9 cellular contexts compared by ENCODE assay signal in the genomic region with DNA sequence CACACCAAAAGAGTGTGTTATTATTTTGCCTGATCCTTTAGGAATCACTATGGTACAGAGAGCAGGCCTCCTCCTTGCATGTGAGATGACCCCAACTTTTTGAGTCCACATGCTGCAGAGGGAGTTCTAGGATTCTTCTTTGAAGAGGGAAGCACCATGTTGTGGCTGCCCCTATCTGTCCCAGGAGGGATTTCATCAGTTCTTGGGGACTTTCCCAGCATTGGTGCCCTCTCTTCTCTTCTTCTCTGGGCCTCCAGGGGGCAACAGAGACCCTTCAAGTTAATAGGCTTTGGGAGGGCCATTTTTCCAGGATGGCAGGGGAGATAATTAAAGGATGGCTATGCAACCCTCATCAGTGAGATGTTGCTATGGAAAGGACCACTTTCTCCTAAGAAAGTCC. TPM values are rescaled to one million over a fixed set of nuclear protein-coding genes. Genes with fewer than 3 reads are reported as not detected.
A peak's percentile ranks its signal among the peaks of the same experiment; 100 is the strongest.
DNase-seq lines count a peak whose midpoint lies in the region; ATAC-seq, FAIRE-seq and TF ChIP-seq lines count a peak whose summit lies in the region.
"Had no signal": no experiment of that assay in that cellular context is flagged by ENCODE, and none has a peak within 500 bp of the region (broad histone marks: within the 10 kb centered on the region; RNA-seq: fewer than 3 reads in every experiment).

No MANE protein-coding gene starts in this region.

- H2BK120ac ChIP-seq in H9 (ENCODE audit: low read depth, low read length, poor library complexity, severe bottlenecking) = no peak overlapping the region

- H3K4me2 ChIP-seq in A549 (no peak overlapping the region), H9 (ENCODE audit: insufficient read depth, insufficient read length, low read length) (no peak overlapping the region), MM.1S (ENCODE audit: low read depth, low read length) (no peak overlapping the region)

- FAIRE-seq in A549 (lab: Jason Lieb, UNC) (no peak), urothelium cell line (lab: Jason Lieb, UNC) (no peak)

- H2BK5ac ChIP-seq in H9 (ENCODE audit: insufficient read length, low read length) = no peak overlapping the region

- H3T11ph ChIP-seq in H9 (ENCODE audit: low read length) = no peak overlapping the region

- H3K9ac ChIP-seq in H9 (ENCODE audit: extremely low read depth, insufficient read length, low read length) = no peak overlapping the region
- no peak overlapping the region for H3K9ac ChIP-seq in MM.1S (ENCODE audit: low read length)

- TF ChIP-seq CTCF in A549 (IDR thresholded peaks at IDR 0.05) = peak; percentile 14; the same call in 1 of the 3 replicates
- TF ChIP-seq CTCF in GM12864 (IDR thresholded peaks at IDR 0.05; ENCODE audit: low read depth, low read length, missing control alignments) = peak; percentile 61
- peak; percentile 79 for TF ChIP-seq CTCF in H9 (conservative IDR thresholded peaks at IDR 0.05)
- TF ChIP-seq CTCF in MM.1S (IDR thresholded peaks at IDR 0.05; ENCODE audit: low read length) = peak; percentile 52

- CTCF ChIA-PET in A549 (lab: Yijun Ruan, JAX) = interaction anchor here (1.0 kb wide), 1 partner anchor 11 kb away, joined by 4 read pairs; no protein-coding TSS in a partner anchor

- H3K4me1 Mint-ChIP-seq in H9 = peaks cover 0 to 2% of the 10 kb centered on the region in 2 experiments; a peak in 1 of 4 replicates

- peak overlapping the region; percentile 70 for H2AFZ ChIP-seq in H9 (ENCODE audit: low read length)
- no peak overlapping the region for H2AFZ ChIP-seq in MM.1S (ENCODE audit: low read length)

- H3K27ac ChIP-seq in A549 = no peak overlapping the region
- no peak overlapping the region for H3K27ac ChIP-seq in H9 (ENCODE audit: insufficient read length, low read depth, low read length)
- H3K27ac ChIP-seq in MM.1S (ENCODE audit: low read length) = no peak overlapping the region
- no peak overlapping the region for H3K27ac ChIP-seq in effector memory CD4-positive, alpha-beta T cell (ENCODE audit: insufficient read depth, low read length, poor library complexity, severe bottlenecking)

- no peak overlapping the region for H2BK15ac ChIP-seq in H9 (ENCODE audit: low read depth, low read length)

- no peak overlapping the region for H3K18ac ChIP-seq in H9 (ENCODE audit: insufficient read length, low read depth, low read length)

- H3K27me3 ChIP-seq in H9 (ENCODE audit: insufficient read depth, low read length) = no peaks in the 10 kb centered on the region
- H3K27me3 ChIP-seq in MM.1S (replicated peaks; ENCODE audit: insufficient read depth, low read length) = no peaks in the 10 kb centered on the region
- H3K27me3 ChIP-seq in effector memory CD4-positive, alpha-beta T cell (replicated peaks; ENCODE audit: control insufficient read depth, insufficient read depth, low read length, poor library complexity, severe bottlenecking) = peaks cover 4% of the 10 kb centered on the region

- no peak overlapping the region for H2BK20ac ChIP-seq in H9 (ENCODE audit: low read depth, low read length, poor library complexity, severe bottlenecking)

- H2BK12ac ChIP-seq in H9 (ENCODE audit: insufficient read length, low read depth, low read length) = no peak overlapping the region

- H2AK5ac ChIP-seq in H9 (ENCODE audit: insufficient read length, low read length) = no peak overlapping the region

- DNase-seq in A549 (ENCODE audit: low read depth in 1 of 2, low spot score in 1 of 2) (peak; percentile 21 to 47), GM12864 (ENCODE audit: low read depth) (no peak), H9 (peak; percentile 73), MM.1S (peak; percentile 26), ecto neural progenitor cell (ENCODE audit: low spot score) (peak; percentile 50), urothelium cell line (ENCODE audit: low spot score) (peak; percentile 43), T1000 (lab: John Stamatoyannopoulos, UW) (no peak)
- DNase-seq in effector memory CD4-positive, alpha-beta T cell = no peak

- H3K36me3 Mint-ChIP-seq in H9 (ENCODE audit: insufficient read depth in 1 of 3, low read depth in 3 of 3) = no peaks in the 10 kb centered on the region

- no peak overlapping the region for H3K4ac ChIP-seq in H9 (ENCODE audit: low read depth, low read length)

- TF ChIP-seq RAD21 in A549 (conservative IDR thresholded peaks at IDR 0.05 in 1 of 2, IDR thresholded peaks at IDR 0.05 in 1 of 2) = no peak; a peak in 1 of 5 replicates

- H3K9me2 ChIP-seq in MM.1S (replicated peaks; ENCODE audit: insufficient read depth, low read length) = no peaks in the 10 kb centered on the region

- H3K4me1 ChIP-seq in A549 = no peaks in the 10 kb centered on the region
- H3K4me1 ChIP-seq in H9 (ENCODE audit: insufficient read depth, low read length) = no peaks in the 10 kb centered on the region
- H3K4me1 ChIP-seq in MM.1S (ENCODE audit: low read length) = no peaks in the 10 kb centered on the region
- H3K4me1 ChIP-seq in effector memory CD4-positive, alpha-beta T cell (ENCODE audit: control insufficient read depth, insufficient read depth, low read length, poor library complexity, severe bottlenecking) = no peaks in the 10 kb centered on the region

- H3K79me2 ChIP-seq in H9 (ENCODE audit: insufficient read depth, low read length) (no peaks in the 10 kb centered on the region), MM.1S (ENCODE audit: low read length) (no peaks in the 10 kb centered on the region)

- H3K79me1 ChIP-seq in H9 (ENCODE audit: insufficient read depth, low read depth, low read length, poor library complexity, severe bottlenecking) = no peaks in the 10 kb centered on the region

- no peak overlapping the region for H4K91ac ChIP-seq in H9 (ENCODE audit: insufficient read length, low read depth, low read length)

- H3K27ac Mint-ChIP-seq in H9 = no peak overlapping the region

- no peak overlapping the region for H3K23ac ChIP-seq in H9 (ENCODE audit: insufficient read length, low read depth, low read length)

- H3F3A ChIP-seq in MM.1S (ENCODE audit: insufficient read depth, low read length) = no peaks in the 10 kb centered on the region

- peak; percentile 64 to 92; a peak in 5 of 6 replicates for ATAC-seq in A549

- TF ChIP-seq POLR2A in A549 (IDR thresholded peaks at IDR 0.05; ENCODE audit: low read length) = no peak

- no peak overlapping the region for H3K4me3 ChIP-seq in A549
- no peak overlapping the region for H3K4me3 ChIP-seq in GM12864 (ENCODE audit: low read depth, low read length)
- H3K4me3 ChIP-seq in MM.1S (ENCODE audit: low read length) = no peak overlapping the region
- no peak overlapping the region for H3K4me3 ChIP-seq in effector memory CD4-positive, alpha-beta T cell (ENCODE audit: insufficient read depth, low read depth, low read length, poor library complexity, severe bottlenecking)

- H3K9me3 Mint-ChIP-seq in H9 = no peaks in the 10 kb centered on the region

- no peaks in the 10 kb centered on the region for H3K27me3 Mint-ChIP-seq in H9 (ENCODE audit: low read depth)

- no peaks in the 10 kb centered on the region for H3K23me2 ChIP-seq in H9 (ENCODE audit: insufficient read length, low read depth, low read length, poor library complexity, severe bottlenecking)

- no peak overlapping the region for H3K14ac ChIP-seq in H9 (ENCODE audit: insufficient read depth, low read length)

- POLR2A ChIA-PET in A549 (lab: Yijun Ruan, JAX) = no interaction called here

- H4K20me1 ChIP-seq in H9 (ENCODE audit: control insufficient read depth, insufficient read depth, insufficient read length) (no peaks in the 10 kb centered on the region), MM.1S (ENCODE audit: insufficient read depth, low read length) (no peaks in the 10 kb centered on the region)

- no peak for TF ChIP-seq EP300 in A549 (IDR thresholded peaks at IDR 0.05)

- H4K8ac ChIP-seq in H9 (replicated peaks; ENCODE audit: insufficient read length, low read depth, low read length) = no peak overlapping the region

- H3K36me3 ChIP-seq in MM.1S (replicated peaks; ENCODE audit: insufficient read depth, low read length) = no peaks in the 10 kb centered on the region
- H3K36me3 ChIP-seq in effector memory CD4-positive, alpha-beta T cell (ENCODE audit: control insufficient read depth, insufficient read depth, low read length) = no peaks in the 10 kb centered on the region

- H4K5ac ChIP-seq in H9 (ENCODE audit: insufficient read length, low read depth, low read length) = no peak overlapping the region

- no peak overlapping the region for H3K4me3 Mint-ChIP-seq in H9

- H3K9me3 ChIP-seq in A549 = no peaks in the 10 kb centered on the region
- H3K9me3 ChIP-seq in H9 (ENCODE audit: control insufficient read depth, low read depth, low read length) = no peaks in the 10 kb centered on the region
- no peaks in the 10 kb centered on the region for H3K9me3 ChIP-seq in MM.1S (replicated peaks; ENCODE audit: insufficient read depth, low read length)
- H3K9me3 ChIP-seq in effector memory CD4-positive, alpha-beta T cell (ENCODE audit: control insufficient read depth, low read length) = no peaks in the 10 kb centered on the region

- H3K56ac ChIP-seq in H9 (ENCODE audit: insufficient read length, low read depth, low read length) = no peak overlapping the region

TF ChIP-seq in A549, 52 proteins besides CTCF, POLR2A, EP300 and RAD21 (continues in another document):
- no peak for TF ChIP-seq HOXA7 (CRISPR knock-in tag; IDR thresholded peaks at IDR 0.05)
- TF ChIP-seq ZNF302 (CRISPR knock-in tag; IDR thresholded peaks at IDR 0.05) = no peak
- TF ChIP-seq FOXS1 (CRISPR knock-in tag; IDR thresholded peaks at IDR 0.05) = no peak

RNA-seq across cellular contexts. Expression of a gene that starts 3.6 kb away (rescaled TPM):
- 0.12 and 0.42 TPM in 2 replicates for polyA plus RNA-seq in A549 (2011; rRNA removed)
- not detected in 2 replicates for polyA plus RNA-seq in A549 (2012; cell fraction: cytosol; rRNA removed)
- polyA plus RNA-seq in A549 (2012; cell fraction: nucleus; rRNA removed) = not detected in 2 replicates
- polyA plus RNA-seq in A549 (2017; fragmentation: RNase III; extraction: RNeasy Plus Mini Kit Qiagen cat#74134 plus additional on column Dnase treatment) = 0.06 TPM in 1 of 3 replicates, not detected in the others
- 0.17 TPM in 1 of 2 replicates, not detected in the other for polyA minus RNA-seq in A549 (2011; rRNA and poly(A)+ RNA removed)
- not detected in 2 replicates for total RNA-seq in H9 (2021)

RNA-seq across cellular contexts. Expression of a gene that starts 14.0 kb away (rescaled TPM):
- 1.5 and 2.0 TPM in 2 replicates for polyA plus RNA-seq in A549 (2011; rRNA removed)
- 0.03 and 0.04 TPM in 2 replicates for polyA plus RNA-seq in A549 (2012; cell fraction: cytosol; rRNA removed)
- polyA plus RNA-seq in A549 (2012; cell fraction: nucleus; rRNA removed) = 0.05 TPM in 2 replicates
- 0.13 to 0.17 TPM (median 0.13 TPM) in 3 replicates for polyA plus RNA-seq in A549 (2017; fragmentation: RNase III; extraction: RNeasy Plus Mini Kit Qiagen cat#74134 plus additional on column Dnase treatment)
- 0.44 and 0.95 TPM in 2 replicates for polyA minus RNA-seq in A549 (2011; rRNA and poly(A)+ RNA removed)
- 0.20 TPM in 1 of 2 replicates, not detected in the other for total RNA-seq in H9 (2021)

RNA-seq across cellular contexts. Expression of a gene that starts 49.0 kb away (rescaled TPM):
- polyA plus RNA-seq in A549 (2011; rRNA removed) (0.04 TPM in 1 of 2 replicates, not detected in the other), A549 (2017; fragmentation: RNase III; extraction: RNeasy Plus Mini Kit Qiagen cat#74134 plus additional on column Dnase treatment) (not detected in 3 replicates)
- polyA plus RNA-seq in A549 (2012; cell fraction: cytosol; rRNA removed) = not detected in 2 replicates
- polyA plus RNA-seq in A549 (2012; cell fraction: nucleus; rRNA removed) = not detected in 2 replicates
- polyA minus RNA-seq in A549 (2011; rRNA and poly(A)+ RNA removed) = not detected in 2 replicates
- not detected in 2 replicates for total RNA-seq in H9 (2021)
- total RNA-seq: mononuclear cell had no signal

Comparison
In these comparisons a context has a peak if more than half of its experiments do, and no peak if none do; other contexts are left out.
1. DNase-seq: peak in A549 (2 of 2), H9 (single experiment), MM.1S (single experiment), ecto neural progenitor cell (single experiment) and urothelium cell line (single experiment); none in GM12864 (single experiment), T1000 (single experiment) and effector memory CD4-positive, alpha-beta T cell (0 of 3).
2. CTCF ChIP-seq: peak in every context shown above with its lines; median percentile 79 in H9; 61 in GM12864; 52 in MM.1S; 14 in A549.